ENCODE assay signal across 8 cellular contexts in the genomic region with DNA sequence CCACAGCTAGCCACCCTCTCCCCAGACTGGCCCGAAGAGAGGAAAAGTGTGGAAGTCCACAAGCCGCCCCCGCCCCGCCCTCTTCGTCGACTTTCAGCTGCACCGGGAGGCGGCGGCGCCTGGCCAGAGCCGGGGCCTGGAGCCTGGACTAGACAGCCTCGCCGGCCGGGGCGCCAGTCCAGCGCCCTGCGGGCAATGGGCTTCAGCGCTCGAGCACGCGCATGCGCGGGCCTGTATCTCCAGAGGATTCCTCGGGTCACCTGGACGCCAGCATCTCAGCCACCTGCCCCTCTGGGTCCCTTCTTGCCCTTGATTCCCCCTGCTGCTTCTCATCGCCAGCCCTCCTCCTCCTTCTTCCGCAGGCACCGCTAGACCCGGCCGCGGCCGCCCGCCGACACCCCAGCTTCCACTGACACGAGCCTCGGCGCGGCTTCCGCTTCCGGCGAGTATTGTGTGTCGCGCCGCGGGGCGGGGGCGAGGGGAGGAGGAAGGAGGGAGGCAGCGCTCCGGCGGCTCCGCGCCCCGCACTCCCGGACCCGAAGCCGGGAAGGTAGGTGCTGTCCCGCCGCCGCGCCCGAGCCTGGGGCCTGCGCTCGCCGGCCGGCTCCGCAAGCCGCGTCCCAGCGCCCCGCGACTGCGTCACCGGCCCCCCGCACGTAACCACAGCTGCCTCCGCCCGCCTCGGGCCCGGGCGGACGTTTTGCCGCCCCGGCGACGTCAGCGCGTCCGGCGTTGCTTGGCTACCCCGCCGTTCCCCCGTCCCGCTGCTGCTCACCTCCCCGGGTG. TPM values are rescaled to one million over a fixed set of nuclear protein-coding genes. Genes with fewer than 3 reads are reported as not detected.
A peak's percentile ranks its signal among the peaks of the same experiment; 100 is the strongest.
DNase-seq lines count a peak whose midpoint lies in the region; ATAC-seq and TF ChIP-seq lines count a peak whose summit lies in the region.

Gene TRIM39, plus strand, starts transcription at position 482 of the 786 bp plus-strand sequence. CDS start 2,391 bp downstream, outside the sequence.

- H3F3A ChIP-seq in SK-N-SH (replicated peaks; ENCODE audit: insufficient read depth) = peaks cover 4% of the 10 kb centered on the region

- H2AFZ ChIP-seq in SK-N-SH (ENCODE audit: low read depth) = peak within 1 kb of the TSS; percentile 94

- peaks cover 34% of the 10 kb centered on the region for H4K20me1 ChIP-seq in SK-N-SH (ENCODE audit: insufficient read depth)

- H3K4me1 Mint-ChIP-seq in activated naive CD4-positive, alpha-beta T cell treated with anti-CD3 and anti-CD28 coated beads, Interleukin-2, amount 10 ng/mL, durations not matched to agents 7 days and 5 days = peaks cover 57% of the 10 kb centered on the region

- CTCF ChIA-PET in SK-N-SH (lab: Yijun Ruan, JAX) = interaction anchor here (0.9 to 2.0 kb wide), 4 partner anchors 13 to 107 kb away, joined by 3 to 19 read pairs (median 4); no protein-coding TSS in a partner anchor
- CTCF ChIA-PET in activated naive CD4-positive, alpha-beta T cell treated with anti-CD3 and anti-CD28 coated beads, Interleukin-2, amount 10 ng/mL, durations not matched to agents 7 days and 5 days (lab: Charles Lee) = interaction anchor here (0.8 to 1.5 kb wide), 5 partner anchors 14 to 108 kb away, joined by 3 to 4 read pairs (median 4); no protein-coding TSS in a partner anchor

- no peak for TF ChIP-seq RAD21 in SK-N-SH (IDR thresholded peaks at IDR 0.05; ENCODE audit: low read length)

- peak; percentile 88 to 92 for TF ChIP-seq POLR2A in gastroesophageal sphincter (IDR thresholded peaks at IDR 0.05)

- no peaks in the 10 kb centered on the region for H3K9me3 Mint-ChIP-seq in activated naive CD4-positive, alpha-beta T cell treated with anti-CD3 and anti-CD28 coated beads, Interleukin-2, amount 10 ng/mL, durations not matched to agents 7 days and 5 days

- H3K4me2 ChIP-seq in SK-N-SH = peak within 1 kb of the TSS; percentile 87

- peaks cover 50% of the 10 kb centered on the region for H3K79me2 ChIP-seq in SK-N-SH (ENCODE audit: insufficient read depth)

- H3K27ac ChIP-seq in SK-N-SH (ENCODE audit: low read depth in 2 of 2, low read length in 1 of 2) (peak within 1 kb of the TSS; percentile 89 to 98), gastroesophageal sphincter (peak within 1 kb of the TSS; percentile 95 to 99 (median 98))

- H3K36me3 ChIP-seq in SK-N-SH (replicated peaks in 1 of 2; ENCODE audit: control insufficient read depth in 1 of 2, insufficient read depth in 2 of 2, low read length in 1 of 2) (peaks cover 20 to 25% of the 10 kb centered on the region in 2 experiments), gastroesophageal sphincter (peaks cover 0 to 26% of the 10 kb centered on the region in 2 donors)

- H3K27me3 Mint-ChIP-seq in activated naive CD4-positive, alpha-beta T cell treated with anti-CD3 and anti-CD28 coated beads, Interleukin-2, amount 10 ng/mL, durations not matched to agents 7 days and 5 days = no peaks in the 10 kb centered on the region

- H3K27ac Mint-ChIP-seq in activated naive CD4-positive, alpha-beta T cell treated with anti-CD3 and anti-CD28 coated beads, Interleukin-2, amount 10 ng/mL, durations not matched to agents 7 days and 5 days = peak within 1 kb of the TSS; percentile 99

- H3K27me3 ChIP-seq in SK-N-SH (ENCODE audit: insufficient read depth) = no peaks in the 10 kb centered on the region
- no peaks in the 10 kb centered on the region for H3K27me3 ChIP-seq in gastroesophageal sphincter

- peaks cover 37% of the 10 kb centered on the region for H3K36me3 Mint-ChIP-seq in activated naive CD4-positive, alpha-beta T cell treated with anti-CD3 and anti-CD28 coated beads, Interleukin-2, amount 10 ng/mL, durations not matched to agents 7 days and 5 days

- H3K4me3 ChIP-seq in HFF-Myc (replicated peaks; ENCODE audit: low read depth, low read length) (peak within 1 kb of the TSS; percentile 82), SK-N-SH (ENCODE audit: low read depth in 2 of 2, low read length in 1 of 2) (peak within 1 kb of the TSS; percentile 77 to 96), gastroesophageal sphincter (peak within 1 kb of the TSS; percentile 85 to 95)

- peak; percentile 89 for ATAC-seq in gastroesophageal sphincter

- DNase-seq in GM04504 (ENCODE audit: low read depth) = peak; percentile 53
- DNase-seq in HFF-Myc (ENCODE audit: extremely low read depth, low read depth) = peak; percentile 15
- DNase-seq in NAMALWA (ENCODE audit: low spot score) = peak; percentile 87
- peak; percentile 91 for DNase-seq in SK-N-SH
- DNase-seq in activated naive CD4-positive, alpha-beta T cell treated with anti-CD3 and anti-CD28 coated beads, Interleukin-2, amount 10 ng/mL, durations not matched to agents 7 days and 5 days = peak; percentile 91
- peak; percentile 54 to 96 (median 88) for DNase-seq in nucleus accumbens (lab: John Stamatoyannopoulos, UW)
- peak; percentile 91 for DNase-seq in superior temporal gyrus (ENCODE audit: extremely low spot score)

- WGBS in SK-N-SH (ENCODE audit: low lambda C conversion rate) = under 1% methylated on average over 19 of the region's 94 CpGs
- 0% methylated on average over 2 to 6 of the region's 94 CpGs for WGBS in gastroesophageal sphincter (ENCODE audit: low coverage in 1 of 2), 2 donors

- TF ChIP-seq EP300 in SK-N-SH (IDR thresholded peaks at IDR 0.05; ENCODE audit: borderline replicate concordance in 1 of 2, low read depth in 1 of 2, low read length in 1 of 2) (no peak), gastroesophageal sphincter (IDR thresholded peaks at IDR 0.05) (no peak)

- H3K9ac ChIP-seq in SK-N-SH = peak within 1 kb of the TSS; percentile 89

- H3K4me3 Mint-ChIP-seq in activated naive CD4-positive, alpha-beta T cell treated with anti-CD3 and anti-CD28 coated beads, Interleukin-2, amount 10 ng/mL, durations not matched to agents 7 days and 5 days = peak within 1 kb of the TSS; percentile 86

- no peak for TF ChIP-seq CTCF in HFF-Myc (IDR thresholded peaks at IDR 0.05; ENCODE audit: low read depth, low read length, missing control alignments)
- TF ChIP-seq CTCF in SK-N-SH (IDR thresholded peaks at IDR 0.05) = no peak
- peak in 2 of 4 experiments; percentile 10 to 32 for TF ChIP-seq CTCF in gastroesophageal sphincter (IDR thresholded peaks at IDR 0.05)

- H3K9me2 ChIP-seq in SK-N-SH = no peaks in the 10 kb centered on the region

- H3K9me3 ChIP-seq in SK-N-SH (no peaks in the 10 kb centered on the region), gastroesophageal sphincter (no peaks in the 10 kb centered on the region)

- POLR2A ChIA-PET in SK-N-SH (lab: Yijun Ruan, JAX) = interaction anchor here (0.6 to 2.3 kb wide), 7 partner anchors 11 to 288 kb away, joined by 4 to 10 read pairs (median 5); partner anchors contain the start of gene TRIM26

- H3K4me1 ChIP-seq in SK-N-SH (ENCODE audit: control insufficient read depth in 1 of 2, insufficient read depth in 2 of 2, low read depth in 1 of 2, low read length in 1 of 2) (peaks cover 6 to 7% of the 10 kb centered on the region in 2 experiments; a peak in 2 of 4 replicates), gastroesophageal sphincter (peaks cover 0 to 48% (median 17%) of the 10 kb centered on the region in 3 donors)

TF ChIP-seq in SK-N-SH, 30 proteins besides CTCF, POLR2A, EP300 and RAD21 (continues in another document):
- TF ChIP-seq, protein P1, sequence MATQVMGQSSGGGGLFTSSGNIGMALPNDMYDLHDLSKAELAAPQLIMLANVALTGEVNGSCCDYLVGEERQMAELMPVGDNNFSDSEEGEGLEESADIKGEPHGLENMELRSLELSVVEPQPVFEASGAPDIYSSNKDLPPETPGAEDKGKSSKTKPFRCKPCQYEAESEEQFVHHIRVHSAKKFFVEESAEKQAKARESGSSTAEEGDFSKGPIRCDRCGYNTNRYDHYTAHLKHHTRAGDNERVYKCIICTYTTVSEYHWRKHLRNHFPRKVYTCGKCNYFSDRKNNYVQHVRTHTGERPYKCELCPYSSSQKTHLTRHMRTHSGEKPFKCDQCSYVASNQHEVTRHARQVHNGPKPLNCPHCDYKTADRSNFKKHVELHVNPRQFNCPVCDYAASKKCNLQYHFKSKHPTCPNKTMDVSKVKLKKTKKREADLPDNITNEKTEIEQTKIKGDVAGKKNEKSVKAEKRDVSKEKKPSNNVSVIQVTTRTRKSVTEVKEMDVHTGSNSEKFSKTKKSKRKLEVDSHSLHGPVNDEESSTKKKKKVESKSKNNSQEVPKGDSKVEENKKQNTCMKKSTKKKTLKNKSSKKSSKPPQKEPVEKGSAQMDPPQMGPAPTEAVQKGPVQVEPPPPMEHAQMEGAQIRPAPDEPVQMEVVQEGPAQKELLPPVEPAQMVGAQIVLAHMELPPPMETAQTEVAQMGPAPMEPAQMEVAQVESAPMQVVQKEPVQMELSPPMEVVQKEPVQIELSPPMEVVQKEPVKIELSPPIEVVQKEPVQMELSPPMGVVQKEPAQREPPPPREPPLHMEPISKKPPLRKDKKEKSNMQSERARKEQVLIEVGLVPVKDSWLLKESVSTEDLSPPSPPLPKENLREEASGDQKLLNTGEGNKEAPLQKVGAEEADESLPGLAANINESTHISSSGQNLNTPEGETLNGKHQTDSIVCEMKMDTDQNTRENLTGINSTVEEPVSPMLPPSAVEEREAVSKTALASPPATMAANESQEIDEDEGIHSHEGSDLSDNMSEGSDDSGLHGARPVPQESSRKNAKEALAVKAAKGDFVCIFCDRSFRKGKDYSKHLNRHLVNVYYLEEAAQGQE (IDR thresholded peaks at IDR 0.05; ENCODE audit: low read depth, low read length) = no peak
- TF ChIP-seq, protein P2, sequence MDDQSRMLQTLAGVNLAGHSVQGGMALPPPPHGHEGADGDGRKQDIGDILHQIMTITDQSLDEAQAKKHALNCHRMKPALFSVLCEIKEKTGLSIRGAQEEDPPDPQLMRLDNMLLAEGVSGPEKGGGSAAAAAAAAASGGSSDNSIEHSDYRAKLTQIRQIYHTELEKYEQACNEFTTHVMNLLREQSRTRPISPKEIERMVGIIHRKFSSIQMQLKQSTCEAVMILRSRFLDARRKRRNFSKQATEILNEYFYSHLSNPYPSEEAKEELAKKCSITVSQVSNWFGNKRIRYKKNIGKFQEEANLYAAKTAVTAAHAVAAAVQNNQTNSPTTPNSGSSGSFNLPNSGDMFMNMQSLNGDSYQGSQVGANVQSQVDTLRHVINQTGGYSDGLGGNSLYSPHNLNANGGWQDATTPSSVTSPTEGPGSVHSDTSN (IDR thresholded peaks at IDR 0.05) = no peak
- TF ChIP-seq IRF3 (IDR thresholded peaks at IDR 0.05; ENCODE audit: low read depth, low read length) (no peak), GATA2 (CRISPR knock-in tag; IDR thresholded peaks at IDR 0.05) (no peak)

RNA-seq across cellular contexts. Expression of gene TRIM39, which starts in this region (rescaled TPM):
- polyA plus RNA-seq in SK-N-SH (2012; rRNA removed) = 6.5 and 7.4 TPM in 2 replicates
- 5.5 and 5.9 TPM in 2 replicates for polyA plus RNA-seq in SK-N-SH (2012; cell fraction: cytosol; rRNA removed)
- polyA plus RNA-seq in SK-N-SH (2012; cell fraction: nucleus; rRNA removed) = 18.5 and 22.9 TPM in 2 replicates
- 10 to 100 TPM; 18.4 to 24.1 (median 22.6) TPM for total RNA-seq in gastroesophageal sphincter

Comparison
In these comparisons a context has a peak if more than half of its experiments do, and no peak if none do; other contexts are left out.
1. Peak in every context shown above with its lines: DNase-seq, ATAC-seq, H3K4me3 ChIP-seq and H3K27ac ChIP-seq.
2. DNase-seq: peak in every context shown above with its lines; median percentile 91 in SK-N-SH; 91 in activated naive CD4-positive, alpha-beta T cell treated with anti-CD3 and anti-CD28 coated beads, Interleukin-2, amount 10 ng/mL, durations not matched to agents 7 days and 5 days; 91 in superior temporal gyrus; 88 in nucleus accumbens; 87 in NAMALWA; 53 in GM04504; 15 in HFF-Myc.